8 cellular contexts compared by ENCODE assay signal in genomic region chr15:75843618-75844610, GRCh38.
DNase-seq lines count a peak whose midpoint lies in the region; ATAC-seq and TF ChIP-seq lines count a peak whose summit lies in the region.

No MANE protein-coding gene starts in this region.

- peaks cover 17% of the 10 kb centered on the region for H3K27me3 ChIP-seq in DND-41 (ENCODE audit: insufficient read depth, low read length, poor library complexity)

- DNase-seq in DND-41 (peak; percentile 63), LoVo (ENCODE audit: low spot score) (peak; percentile 46), T-helper 9 cell (peak; percentile 29), astrocyte of the hippocampus (ENCODE audit: low read depth, low spot score) (peak; percentile 81), hippocampal formation (lab: John Stamatoyannopoulos, UW) (peak; percentile 5 to 58), retinal pigment epithelial cell (ENCODE audit: low read depth) (no peak), middle frontal gyrus (ENCODE audit: extremely low spot score, low spot score) (no peak)

- no peaks in the 10 kb centered on the region for H3K9me3 ChIP-seq in DND-41 (ENCODE audit: insufficient read depth, low read length, severe bottlenecking)

- H4K20me1 ChIP-seq in DND-41 (ENCODE audit: insufficient read depth, low read length), result peaks cover 34% of the 10 kb centered on the region

- peak; percentile 73 for ATAC-seq in DND-41 (ENCODE audit: insufficient read depth, low read depth)
- ATAC-seq in GM21723 (IDR thresholded peaks at IDR 0.05; ENCODE audit: unreplicated experiment), result peak; percentile 53

- H2AFZ ChIP-seq in DND-41 (ENCODE audit: low read depth, low read length), result peak overlapping the region; percentile 55

- peak overlapping the region; percentile 97 for H3K4me2 ChIP-seq in DND-41 (ENCODE audit: insufficient read depth, low read length)

- peaks cover 49% of the 10 kb centered on the region for H3K79me2 ChIP-seq in DND-41 (ENCODE audit: insufficient read depth, low read length)

- peaks cover 9% of the 10 kb centered on the region for H3K36me3 ChIP-seq in DND-41 (ENCODE audit: insufficient read depth, low read length)

- H3K4me1 ChIP-seq in DND-41 (ENCODE audit: insufficient read depth, low read length), result peaks cover 43% of the 10 kb centered on the region

- TF ChIP-seq CTCF in DND-41 (IDR thresholded peaks at IDR 0.05; ENCODE audit: borderline replicate concordance, extremely low read depth, low read length, poor library complexity, severe bottlenecking), result no peak
- TF ChIP-seq CTCF in retinal pigment epithelial cell (conservative IDR thresholded peaks at IDR 0.05; ENCODE audit: low read depth, low read length), result no peak

- peak overlapping the region; percentile 75 for H3K9ac ChIP-seq in DND-41 (ENCODE audit: low read depth, low read length)

- H3K4me3 ChIP-seq in DND-41 (ENCODE audit: low read depth in 1 of 2, low read length in 2 of 2) (peak overlapping the region; percentile 96 to 97), retinal pigment epithelial cell (ENCODE audit: low read length) (peak overlapping the region; percentile 86)

- H3K27ac ChIP-seq in DND-41 (ENCODE audit: low read length), result peak overlapping the region; percentile 37

Comparison
In these comparisons a context has a peak if more than half of its experiments do, and no peak if none do; other contexts are left out.
1. DNase-seq: peak in DND-41 (single experiment), LoVo (single experiment), T-helper 9 cell (single experiment), astrocyte of the hippocampus (single experiment) and hippocampal formation (2 of 2); none in retinal pigment epithelial cell (single experiment) and middle frontal gyrus (single experiment).